ENCODE assay signal across 1 cellular context in genomic region chr4:95504488-95504887, GRCh38.
TF ChIP-seq lines count a peak whose summit lies in the region.

No MANE protein-coding gene starts in this region.

TF ChIP-seq in IMR-90, 13 proteins besides CTCF, POLR2A, EP300 and RAD21:
- TF ChIP-seq, protein P1, sequence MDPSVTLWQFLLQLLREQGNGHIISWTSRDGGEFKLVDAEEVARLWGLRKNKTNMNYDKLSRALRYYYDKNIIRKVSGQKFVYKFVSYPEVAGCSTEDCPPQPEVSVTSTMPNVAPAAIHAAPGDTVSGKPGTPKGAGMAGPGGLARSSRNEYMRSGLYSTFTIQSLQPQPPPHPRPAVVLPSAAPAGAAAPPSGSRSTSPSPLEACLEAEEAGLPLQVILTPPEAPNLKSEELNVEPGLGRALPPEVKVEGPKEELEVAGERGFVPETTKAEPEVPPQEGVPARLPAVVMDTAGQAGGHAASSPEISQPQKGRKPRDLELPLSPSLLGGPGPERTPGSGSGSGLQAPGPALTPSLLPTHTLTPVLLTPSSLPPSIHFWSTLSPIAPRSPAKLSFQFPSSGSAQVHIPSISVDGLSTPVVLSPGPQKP (IDR thresholded peaks at IDR 0.05; ENCODE audit: borderline replicate concordance, low read depth, low read length): no peak
- peak; percentile 66 for TF ChIP-seq MAFK (IDR thresholded peaks at IDR 0.05; ENCODE audit: low read depth, low read length)
- TF ChIP-seq BHLHE40 (IDR thresholded peaks at IDR 0.05; ENCODE audit: low read depth, low read length): no peak
